ENCODE assay signal across 1 cellular context in the genomic region with DNA sequence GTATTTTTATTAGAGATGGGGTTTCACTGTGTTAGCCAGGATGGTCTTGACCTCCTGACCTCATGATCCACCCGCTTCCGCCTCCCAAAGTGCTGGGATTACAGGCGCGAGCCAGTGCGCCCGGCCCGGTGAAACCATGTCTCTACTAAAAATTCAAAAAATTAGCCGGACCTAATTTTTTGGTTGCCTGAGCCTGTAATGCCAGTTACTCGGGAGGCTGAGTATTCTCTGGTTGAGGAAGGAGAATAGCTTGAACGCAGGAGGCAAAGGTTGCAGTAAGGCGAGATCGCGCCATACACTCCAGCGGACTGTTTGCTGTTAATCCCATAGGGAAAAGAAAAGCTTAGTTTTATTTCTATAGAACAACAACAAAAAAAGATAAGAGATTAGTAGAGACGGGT.
TF ChIP-seq lines count a peak whose summit lies in the region.

No MANE protein-coding gene starts in this region.

TF ChIP-seq in HepG2, 621 proteins besides CTCF, POLR2A, EP300 and RAD21:
- TF ChIP-seq ZNF138 (CRISPR knock-in tag; IDR thresholded peaks at IDR 0.05; ENCODE audit: low read depth) = peak; percentile 10; the same call in 1 of the 2 replicates
- TF ChIP-seq ZNF20 (CRISPR knock-in tag; IDR thresholded peaks at IDR 0.05) = no peak
- TF ChIP-seq, protein P1, sequence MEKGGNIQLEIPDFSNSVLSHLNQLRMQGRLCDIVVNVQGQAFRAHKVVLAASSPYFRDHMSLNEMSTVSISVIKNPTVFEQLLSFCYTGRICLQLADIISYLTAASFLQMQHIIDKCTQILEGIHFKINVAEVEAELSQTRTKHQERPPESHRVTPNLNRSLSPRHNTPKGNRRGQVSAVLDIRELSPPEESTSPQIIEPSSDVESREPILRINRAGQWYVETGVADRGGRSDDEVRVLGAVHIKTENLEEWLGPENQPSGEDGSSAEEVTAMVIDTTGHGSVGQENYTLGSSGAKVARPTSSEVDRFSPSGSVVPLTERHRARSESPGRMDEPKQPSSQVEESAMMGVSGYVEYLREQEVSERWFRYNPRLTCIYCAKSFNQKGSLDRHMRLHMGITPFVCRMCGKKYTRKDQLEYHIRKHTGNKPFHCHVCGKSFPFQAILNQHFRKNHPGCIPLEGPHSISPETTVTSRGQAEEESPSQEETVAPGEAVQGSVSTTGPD (CRISPR knock-in tag; IDR thresholded peaks at IDR 0.05) = 0 out of 2 replicates have a peak, but pooled peaks have one; percentile 23
- TF ChIP-seq SMAD9 (CRISPR knock-in tag; IDR thresholded peaks at IDR 0.05) = no peak
- TF ChIP-seq KDM6A (CRISPR knock-in tag; IDR thresholded peaks at IDR 0.05; ENCODE audit: low read depth) = no peak
- TF ChIP-seq KDM1A (CRISPR knock-in tag; IDR thresholded peaks at IDR 0.05) = no peak
- TF ChIP-seq RXRB (CRISPR knock-in tag; IDR thresholded peaks at IDR 0.05; ENCODE audit: borderline replicate concordance) = no peak
- TF ChIP-seq RORA (CRISPR knock-in tag; IDR thresholded peaks at IDR 0.05) = 0 out of 2 replicates have a peak, but pooled peaks have one; percentile 48
- no peak for TF ChIP-seq TSC22D2 (CRISPR knock-in tag; IDR thresholded peaks at IDR 0.05; ENCODE audit: borderline replicate concordance)
- peak; percentile 37 for TF ChIP-seq ZNF501 (CRISPR knock-in tag; IDR thresholded peaks at IDR 0.05)
- no peak for TF ChIP-seq ZNF136 (CRISPR knock-in tag; IDR thresholded peaks at IDR 0.05; ENCODE audit: low read depth)
- TF ChIP-seq ZNF543 (CRISPR knock-in tag; IDR thresholded peaks at IDR 0.05) = no peak
- no peak for TF ChIP-seq HOXA3 (CRISPR knock-in tag; IDR thresholded peaks at IDR 0.05)
- TF ChIP-seq, protein P2, sequence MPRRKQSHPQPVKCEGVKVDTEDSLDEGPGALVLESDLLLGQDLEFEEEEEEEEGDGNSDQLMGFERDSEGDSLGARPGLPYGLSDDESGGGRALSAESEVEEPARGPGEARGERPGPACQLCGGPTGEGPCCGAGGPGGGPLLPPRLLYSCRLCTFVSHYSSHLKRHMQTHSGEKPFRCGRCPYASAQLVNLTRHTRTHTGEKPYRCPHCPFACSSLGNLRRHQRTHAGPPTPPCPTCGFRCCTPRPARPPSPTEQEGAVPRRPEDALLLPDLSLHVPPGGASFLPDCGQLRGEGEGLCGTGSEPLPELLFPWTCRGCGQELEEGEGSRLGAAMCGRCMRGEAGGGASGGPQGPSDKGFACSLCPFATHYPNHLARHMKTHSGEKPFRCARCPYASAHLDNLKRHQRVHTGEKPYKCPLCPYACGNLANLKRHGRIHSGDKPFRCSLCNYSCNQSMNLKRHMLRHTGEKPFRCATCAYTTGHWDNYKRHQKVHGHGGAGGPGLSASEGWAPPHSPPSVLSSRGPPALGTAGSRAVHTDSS (CRISPR knock-in tag; conservative IDR thresholded peaks at IDR 0.05) = no peak
- TF ChIP-seq MAFK (conservative IDR thresholded peaks at IDR 0.05 in 1 of 2, IDR thresholded peaks at IDR 0.05 in 1 of 2; ENCODE audit: low read length in 2 of 2) = no peak
- peak; percentile 8; the same call in 1 of the 2 replicates for TF ChIP-seq NR2C2 (CRISPR knock-in tag; IDR thresholded peaks at IDR 0.05; ENCODE audit: borderline replicate concordance)
- peak; percentile 70 for TF ChIP-seq NR2F6 (IDR thresholded peaks at IDR 0.05)
- peak; percentile 73 for TF ChIP-seq NR2F6 (CRISPR knock-in tag; IDR thresholded peaks at IDR 0.05)
- TF ChIP-seq ASH2L (IDR thresholded peaks at IDR 0.05; ENCODE audit: insufficient read length, low read depth, low read length) = no peak
- no peak for TF ChIP-seq SATB2 (CRISPR knock-in tag; IDR thresholded peaks at IDR 0.05)
- no peak for TF ChIP-seq ATF7 (IDR thresholded peaks at IDR 0.05)
- no peak for TF ChIP-seq ATF7 (CRISPR knock-in tag; IDR thresholded peaks at IDR 0.05)
- 0 out of 2 replicates have a peak, but pooled peaks have one; percentile 13 for TF ChIP-seq ZNF558 (CRISPR knock-in tag; IDR thresholded peaks at IDR 0.05; ENCODE audit: borderline replicate concordance)
- no peak for TF ChIP-seq KMT2A (CRISPR knock-in tag; IDR thresholded peaks at IDR 0.05)
- no peak for TF ChIP-seq ZNF382 (CRISPR knock-in tag; IDR thresholded peaks at IDR 0.05; ENCODE audit: borderline replicate concordance)
- TF ChIP-seq SMARCC2 (IDR thresholded peaks at IDR 0.05) = no peak
- TF ChIP-seq MIER3 (CRISPR knock-in tag; IDR thresholded peaks at IDR 0.05; ENCODE audit: borderline replicate concordance) = no peak
- no peak for TF ChIP-seq GPN1 (CRISPR knock-in tag; IDR thresholded peaks at IDR 0.05; ENCODE audit: borderline replicate concordance)
- no peak for TF ChIP-seq SOX6 (IDR thresholded peaks at IDR 0.05)
- no peak for TF ChIP-seq SOX6 (CRISPR knock-in tag; IDR thresholded peaks at IDR 0.05)
- TF ChIP-seq, protein P3, sequence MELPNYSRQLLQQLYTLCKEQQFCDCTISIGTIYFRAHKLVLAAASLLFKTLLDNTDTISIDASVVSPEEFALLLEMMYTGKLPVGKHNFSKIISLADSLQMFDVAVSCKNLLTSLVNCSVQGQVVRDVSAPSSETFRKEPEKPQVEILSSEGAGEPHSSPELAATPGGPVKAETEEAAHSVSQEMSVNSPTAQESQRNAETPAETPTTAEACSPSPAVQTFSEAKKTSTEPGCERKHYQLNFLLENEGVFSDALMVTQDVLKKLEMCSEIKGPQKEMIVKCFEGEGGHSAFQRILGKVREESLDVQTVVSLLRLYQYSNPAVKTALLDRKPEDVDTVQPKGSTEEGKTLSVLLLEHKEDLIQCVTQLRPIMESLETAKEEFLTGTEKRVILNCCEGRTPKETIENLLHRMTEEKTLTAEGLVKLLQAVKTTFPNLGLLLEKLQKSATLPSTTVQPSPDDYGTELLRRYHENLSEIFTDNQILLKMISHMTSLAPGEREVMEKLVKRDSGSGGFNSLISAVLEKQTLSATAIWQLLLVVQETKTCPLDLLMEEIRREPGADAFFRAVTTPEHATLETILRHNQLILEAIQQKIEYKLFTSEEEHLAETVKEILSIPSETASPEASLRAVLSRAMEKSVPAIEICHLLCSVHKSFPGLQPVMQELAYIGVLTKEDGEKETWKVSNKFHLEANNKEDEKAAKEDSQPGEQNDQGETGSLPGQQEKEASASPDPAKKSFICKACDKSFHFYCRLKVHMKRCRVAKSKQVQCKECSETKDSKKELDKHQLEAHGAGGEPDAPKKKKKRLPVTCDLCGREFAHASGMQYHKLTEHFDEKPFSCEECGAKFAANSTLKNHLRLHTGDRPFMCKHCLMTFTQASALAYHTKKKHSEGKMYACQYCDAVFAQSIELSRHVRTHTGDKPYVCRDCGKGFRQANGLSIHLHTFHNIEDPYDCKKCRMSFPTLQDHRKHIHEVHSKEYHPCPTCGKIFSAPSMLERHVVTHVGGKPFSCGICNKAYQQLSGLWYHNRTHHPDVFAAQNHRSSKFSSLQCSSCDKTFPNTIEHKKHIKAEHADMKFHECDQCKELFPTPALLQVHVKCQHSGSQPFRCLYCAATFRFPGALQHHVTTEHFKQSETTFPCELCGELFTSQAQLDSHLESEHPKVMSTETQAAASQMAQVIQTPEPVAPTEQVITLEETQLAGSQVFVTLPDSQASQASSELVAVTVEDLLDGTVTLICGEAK (IDR thresholded peaks at IDR 0.05) = no peak
- TF ChIP-seq, protein P3 (CRISPR knock-in tag; IDR thresholded peaks at IDR 0.05) = no peak
- TF ChIP-seq FOXK1 (CRISPR knock-in tag; IDR thresholded peaks at IDR 0.05; ENCODE audit: borderline replicate concordance, low read depth) = no peak
- TF ChIP-seq HNRNPUL1 (IDR thresholded peaks at IDR 0.05; ENCODE audit: low read depth, low read length) = no peak
- TF ChIP-seq CHD4 (IDR thresholded peaks at IDR 0.05; ENCODE audit: borderline replicate concordance, low read length) = peak; percentile 21; the same call in 1 of the 2 replicates
- TF ChIP-seq, protein P4, sequence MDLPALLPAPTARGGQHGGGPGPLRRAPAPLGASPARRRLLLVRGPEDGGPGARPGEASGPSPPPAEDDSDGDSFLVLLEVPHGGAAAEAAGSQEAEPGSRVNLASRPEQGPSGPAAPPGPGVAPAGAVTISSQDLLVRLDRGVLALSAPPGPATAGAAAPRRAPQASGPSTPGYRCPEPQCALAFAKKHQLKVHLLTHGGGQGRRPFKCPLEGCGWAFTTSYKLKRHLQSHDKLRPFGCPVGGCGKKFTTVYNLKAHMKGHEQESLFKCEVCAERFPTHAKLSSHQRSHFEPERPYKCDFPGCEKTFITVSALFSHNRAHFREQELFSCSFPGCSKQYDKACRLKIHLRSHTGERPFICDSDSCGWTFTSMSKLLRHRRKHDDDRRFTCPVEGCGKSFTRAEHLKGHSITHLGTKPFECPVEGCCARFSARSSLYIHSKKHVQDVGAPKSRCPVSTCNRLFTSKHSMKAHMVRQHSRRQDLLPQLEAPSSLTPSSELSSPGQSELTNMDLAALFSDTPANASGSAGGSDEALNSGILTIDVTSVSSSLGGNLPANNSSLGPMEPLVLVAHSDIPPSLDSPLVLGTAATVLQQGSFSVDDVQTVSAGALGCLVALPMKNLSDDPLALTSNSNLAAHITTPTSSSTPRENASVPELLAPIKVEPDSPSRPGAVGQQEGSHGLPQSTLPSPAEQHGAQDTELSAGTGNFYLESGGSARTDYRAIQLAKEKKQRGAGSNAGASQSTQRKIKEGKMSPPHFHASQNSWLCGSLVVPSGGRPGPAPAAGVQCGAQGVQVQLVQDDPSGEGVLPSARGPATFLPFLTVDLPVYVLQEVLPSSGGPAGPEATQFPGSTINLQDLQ (CRISPR knock-in tag; IDR thresholded peaks at IDR 0.05) = no peak
- TF ChIP-seq KLF13 (CRISPR knock-in tag; IDR thresholded peaks at IDR 0.05) = no peak
- no peak for TF ChIP-seq TBP (CRISPR knock-in tag; IDR thresholded peaks at IDR 0.05)
- TF ChIP-seq, protein P5, sequence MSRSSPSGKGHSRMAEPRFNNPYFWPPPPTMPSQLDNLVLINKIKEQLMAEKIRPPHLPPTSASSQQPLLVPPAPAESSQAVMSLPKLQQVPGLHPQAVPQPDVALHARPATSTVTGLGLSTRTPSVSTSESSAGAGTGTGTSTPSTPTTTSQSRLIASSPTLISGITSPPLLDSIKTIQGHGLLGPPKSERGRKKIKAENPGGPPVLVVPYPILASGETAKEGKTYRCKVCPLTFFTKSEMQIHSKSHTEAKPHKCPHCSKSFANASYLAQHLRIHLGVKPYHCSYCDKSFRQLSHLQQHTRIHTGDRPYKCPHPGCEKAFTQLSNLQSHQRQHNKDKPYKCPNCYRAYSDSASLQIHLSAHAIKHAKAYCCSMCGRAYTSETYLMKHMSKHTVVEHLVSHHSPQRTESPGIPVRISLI (CRISPR knock-in tag; IDR thresholded peaks at IDR 0.05; ENCODE audit: borderline replicate concordance) = no peak
- TF ChIP-seq TARDBP (CRISPR knock-in tag; IDR thresholded peaks at IDR 0.05) = no peak
- no peak for TF ChIP-seq NFIC (IDR thresholded peaks at IDR 0.05; ENCODE audit: low read length)
- TF ChIP-seq, protein P6, sequence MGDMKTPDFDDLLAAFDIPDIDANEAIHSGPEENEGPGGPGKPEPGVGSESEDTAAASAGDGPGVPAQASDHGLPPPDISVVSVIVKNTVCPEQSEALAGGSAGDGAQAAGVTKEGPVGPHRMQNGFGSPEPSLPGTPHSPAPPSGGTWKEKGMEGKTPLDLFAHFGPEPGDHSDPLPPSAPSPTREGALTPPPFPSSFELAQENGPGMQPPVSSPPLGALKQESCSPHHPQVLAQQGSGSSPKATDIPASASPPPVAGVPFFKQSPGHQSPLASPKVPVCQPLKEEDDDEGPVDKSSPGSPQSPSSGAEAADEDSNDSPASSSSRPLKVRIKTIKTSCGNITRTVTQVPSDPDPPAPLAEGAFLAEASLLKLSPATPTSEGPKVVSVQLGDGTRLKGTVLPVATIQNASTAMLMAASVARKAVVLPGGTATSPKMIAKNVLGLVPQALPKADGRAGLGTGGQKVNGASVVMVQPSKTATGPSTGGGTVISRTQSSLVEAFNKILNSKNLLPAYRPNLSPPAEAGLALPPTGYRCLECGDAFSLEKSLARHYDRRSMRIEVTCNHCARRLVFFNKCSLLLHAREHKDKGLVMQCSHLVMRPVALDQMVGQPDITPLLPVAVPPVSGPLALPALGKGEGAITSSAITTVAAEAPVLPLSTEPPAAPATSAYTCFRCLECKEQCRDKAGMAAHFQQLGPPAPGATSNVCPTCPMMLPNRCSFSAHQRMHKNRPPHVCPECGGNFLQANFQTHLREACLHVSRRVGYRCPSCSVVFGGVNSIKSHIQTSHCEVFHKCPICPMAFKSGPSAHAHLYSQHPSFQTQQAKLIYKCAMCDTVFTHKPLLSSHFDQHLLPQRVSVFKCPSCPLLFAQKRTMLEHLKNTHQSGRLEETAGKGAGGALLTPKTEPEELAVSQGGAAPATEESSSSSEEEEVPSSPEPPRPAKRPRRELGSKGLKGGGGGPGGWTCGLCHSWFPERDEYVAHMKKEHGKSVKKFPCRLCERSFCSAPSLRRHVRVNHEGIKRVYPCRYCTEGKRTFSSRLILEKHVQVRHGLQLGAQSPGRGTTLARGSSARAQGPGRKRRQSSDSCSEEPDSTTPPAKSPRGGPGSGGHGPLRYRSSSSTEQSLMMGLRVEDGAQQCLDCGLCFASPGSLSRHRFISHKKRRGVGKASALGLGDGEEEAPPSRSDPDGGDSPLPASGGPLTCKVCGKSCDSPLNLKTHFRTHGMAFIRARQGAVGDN (CRISPR knock-in tag; IDR thresholded peaks at IDR 0.05) = no peak
